In the genomic region with DNA sequence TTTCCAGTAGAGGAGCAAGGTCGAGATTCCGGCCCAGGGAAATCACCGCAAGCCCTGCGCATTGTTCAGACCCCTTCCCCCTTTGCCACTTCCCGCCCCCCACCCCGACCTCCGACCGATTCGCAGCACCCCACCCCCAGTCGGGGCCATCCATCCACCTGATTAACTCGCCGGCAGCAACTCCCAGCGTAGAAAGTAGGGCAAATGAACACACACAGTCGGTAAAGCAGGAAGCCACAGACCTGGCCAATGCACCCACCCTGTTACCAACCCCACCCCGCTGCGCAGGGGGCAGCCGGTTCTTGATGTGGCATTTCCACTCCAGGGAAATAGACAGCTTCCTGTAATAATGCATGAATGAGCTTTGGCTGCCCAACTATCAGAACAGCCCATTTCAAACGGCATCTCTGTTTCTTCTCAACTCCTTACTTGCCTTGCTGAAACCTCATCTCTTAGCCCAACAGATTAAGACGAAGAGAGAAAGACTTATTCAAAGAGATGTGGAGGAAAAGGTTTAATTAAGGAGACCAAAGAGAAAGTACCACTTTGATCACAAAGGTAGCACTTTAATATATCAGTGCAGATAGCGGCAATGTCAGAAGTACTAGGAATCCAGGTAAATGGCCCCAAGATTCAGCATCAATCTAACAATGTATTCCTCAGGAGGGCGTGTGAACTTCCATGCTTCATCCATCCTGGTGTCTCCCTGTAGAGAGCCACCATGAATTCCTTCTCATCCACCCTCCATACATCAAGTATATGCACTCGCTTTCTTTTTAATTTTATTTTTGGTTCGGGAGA, we compare ENCODE assay signal across 8 cellular contexts.
DNase-seq lines count a peak whose midpoint lies in the region; ATAC-seq and TF ChIP-seq lines count a peak whose summit lies in the region.

No MANE protein-coding gene starts in this region.

- H3K27ac Mint-ChIP-seq in activated naive CD8-positive, alpha-beta T cell = peak overlapping the region; percentile 83

- no peak for DNase-seq in MM.1S
- peak; percentile 40 for DNase-seq in stimulated activated CD4-positive, alpha-beta T cell treated with anti-CD3 and anti-CD28 coated beads, Interleukin-15, amount 100 ng/mL, for 24 hours
- DNase-seq in NCI-H748 treated with DMSO at 0.1 percent for 48 hours (lab: John Stamatoyannopoulos, UW) = no peak

- H3F3A ChIP-seq in MM.1S (ENCODE audit: insufficient read depth, low read length) = no peaks in the 10 kb centered on the region

- H3K4me1 ChIP-seq in ACC112 (ENCODE audit: control insufficient read depth, insufficient read depth, low read length, unreplicated experiment) (no peaks in the 10 kb centered on the region), MM.1S (ENCODE audit: low read length) (peaks cover 5% of the 10 kb centered on the region), iPS-20b (ENCODE audit: insufficient read depth, low read length) (peaks cover 47% of the 10 kb centered on the region)

- H3K4me3 ChIP-seq in ACC112 (ENCODE audit: low read depth, low read length) (peak overlapping the region; percentile 95), MM.1S (ENCODE audit: low read length) (no peak overlapping the region), iPS-20b (ENCODE audit: low read length) (peak overlapping the region; percentile 84)

- no peaks in the 10 kb centered on the region for H3K36me3 Mint-ChIP-seq in activated naive CD8-positive, alpha-beta T cell

- peak overlapping the region; percentile 92 for H3K4me3 Mint-ChIP-seq in activated naive CD8-positive, alpha-beta T cell

- peak overlapping the region; percentile 77; the same call in 1 of the 2 replicates for H3K4me2 ChIP-seq in MM.1S (ENCODE audit: low read depth, low read length)

- H3K27me3 Mint-ChIP-seq in activated naive CD8-positive, alpha-beta T cell = no peaks in the 10 kb centered on the region

- H3K9ac ChIP-seq in MM.1S (ENCODE audit: low read length) (no peak overlapping the region), iPS-20b (ENCODE audit: low read depth, low read length) (peak overlapping the region; percentile 85; the same call in 1 of the 2 replicates)

- ATAC-seq in HG03025 (IDR thresholded peaks at IDR 0.05; ENCODE audit: low FRiP score, unreplicated experiment) = no peak
- no peak for ATAC-seq in GM21786 (IDR thresholded peaks at IDR 0.05; ENCODE audit: unreplicated experiment)

- H3K9me2 ChIP-seq in MM.1S (replicated peaks; ENCODE audit: insufficient read depth, low read length) = no peaks in the 10 kb centered on the region

- H3K27ac ChIP-seq in ACC112 (ENCODE audit: low read depth, low read length) (no peak overlapping the region), MM.1S (ENCODE audit: low read length) (no peak overlapping the region), iPS-20b (ENCODE audit: low read length) (peak overlapping the region; percentile 50)

- H3K9me3 ChIP-seq in MM.1S (replicated peaks; ENCODE audit: insufficient read depth, low read length) (no peaks in the 10 kb centered on the region), iPS-20b (ENCODE audit: insufficient read depth, low read depth, low read length) (no peaks in the 10 kb centered on the region)

- no peaks in the 10 kb centered on the region for H4K20me1 ChIP-seq in MM.1S (ENCODE audit: insufficient read depth, low read length)

- TF ChIP-seq CTCF in MM.1S (IDR thresholded peaks at IDR 0.05; ENCODE audit: low read length) = no peak

- H3K9me3 Mint-ChIP-seq in activated naive CD8-positive, alpha-beta T cell (ENCODE audit: low read depth) = no peaks in the 10 kb centered on the region

- H3K36me3 ChIP-seq in ACC112 (ENCODE audit: insufficient read depth, low read length) (no peaks in the 10 kb centered on the region), MM.1S (replicated peaks; ENCODE audit: insufficient read depth, low read length) (no peaks in the 10 kb centered on the region), iPS-20b (ENCODE audit: insufficient read depth, low read depth, low read length) (no peaks in the 10 kb centered on the region)

- H3K4me1 Mint-ChIP-seq in activated naive CD8-positive, alpha-beta T cell (ENCODE audit: low read depth) = peaks cover 56% of the 10 kb centered on the region

- H3K27me3 ChIP-seq in ACC112 (ENCODE audit: insufficient read depth, low read length) (no peaks in the 10 kb centered on the region), MM.1S (replicated peaks; ENCODE audit: insufficient read depth, low read length) (no peaks in the 10 kb centered on the region), iPS-20b (ENCODE audit: insufficient read depth, low read length) (peaks cover 35% of the 10 kb centered on the region)

- peaks cover 18% of the 10 kb centered on the region for H3K79me2 ChIP-seq in ACC112 (ENCODE audit: control insufficient read depth, insufficient read depth, low read length, unreplicated experiment)
- no peaks in the 10 kb centered on the region for H3K79me2 ChIP-seq in MM.1S (ENCODE audit: low read length)

- no peak overlapping the region for H2AFZ ChIP-seq in ACC112 (ENCODE audit: low read length, unreplicated experiment)
- no peak overlapping the region for H2AFZ ChIP-seq in MM.1S (ENCODE audit: low read length)
